Comparison of ENCODE assay signal across 18 cellular contexts in the genomic region with DNA sequence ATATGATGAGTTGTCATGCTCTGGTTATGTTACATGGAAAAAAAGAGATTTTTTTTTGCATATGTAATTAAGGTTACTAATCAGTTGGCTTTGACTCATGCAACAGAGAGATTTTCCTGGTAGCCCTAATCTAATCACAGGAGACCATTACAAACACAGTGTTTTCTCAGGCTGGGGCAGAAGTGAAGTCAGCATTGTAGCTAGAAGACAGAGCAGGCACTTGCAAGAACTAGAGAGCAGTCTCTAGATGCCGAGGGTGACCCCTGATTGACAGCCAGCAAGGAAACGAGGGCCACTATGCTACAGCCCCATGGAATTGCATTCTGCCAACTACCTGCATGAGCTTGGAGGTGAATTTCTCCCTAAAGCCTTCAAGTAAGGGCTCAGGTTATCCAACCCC.
"Had no signal": no experiment of that assay in that cellular context is flagged by ENCODE, and none has a peak within 500 bp of the region (broad histone marks: within the 10 kb centered on the region; RNA-seq: fewer than 3 reads in every experiment).

No MANE protein-coding gene starts in this region.

- FAIRE-seq: frontal cortex, keratinocyte had no signal

- H3K36me3 ChIP-seq: ascending aorta, ovary had no signal

- DNase-seq: activated CD4-positive, alpha-beta T cell treated with anti-CD3 and anti-CD28 coated beads, Interleukin-2, amount 50 U/mL, for 4 hours; activated CD4-positive, CD25-positive, alpha-beta regulatory T cell treated with anti-CD3 and anti-CD28 coated beads, Interleukin-2, amount 50 U/mL, for 72 hours; activated effector memory CD4-positive, alpha-beta T cell treated with Interleukin-2 at 50 U/mL for 16 hours; hypothalamus; natural killer cell; ovary; psoas muscle; right cardiac atrium; SJCRH30; testis had no signal

- H3K9me3 Mint-ChIP-seq: natural killer cell had no signal

- H3K27ac ChIP-seq: ascending aorta, coronary artery, ovary, psoas muscle, SJCRH30, skin epidermis, testis had no signal

- H3K27ac Mint-ChIP-seq: natural killer cell, type B pancreatic cell had no signal

- H3K4me3 Mint-ChIP-seq: natural killer cell, type B pancreatic cell had no signal

- H3K36me3 Mint-ChIP-seq: natural killer cell, type B pancreatic cell had no signal

- ATAC-seq: left lobe of liver, natural killer cell, psoas muscle, right cardiac atrium had no signal

- H3K27me3 ChIP-seq: ascending aorta, ovary, SJCRH30, testis had no signal

- H3K4me3 ChIP-seq: ascending aorta, coronary artery, lung, ovary, psoas muscle, SJCRH30, skin epidermis, testis had no signal

- H3K4me1 ChIP-seq: ascending aorta, psoas muscle, SJCRH30, testis had no signal

- H3K9me3 ChIP-seq: ovary, SJCRH30, testis had no signal
